ENCODE assay signal across 1 cellular context in genomic region chr22:17086750-17087149, GRCh38.
TF ChIP-seq lines count a peak whose summit lies in the region.

No MANE protein-coding gene starts in this region.

TF ChIP-seq in SK-N-SH, 30 proteins besides CTCF, POLR2A, EP300 and RAD21 (continued from another document):
- TF ChIP-seq ZBTB33 (IDR thresholded peaks at IDR 0.05; ENCODE audit: borderline replicate concordance, low read depth) (no peak), PBX3 (IDR thresholded peaks at IDR 0.05) (no peak), SMC3 (IDR thresholded peaks at IDR 0.05; ENCODE audit: low read depth, low read length) (no peak), POLR2AphosphoS5 (IDR thresholded peaks at IDR 0.05; ENCODE audit: low read depth, low read length) (no peak), FOXM1 (IDR thresholded peaks at IDR 0.05; ENCODE audit: low read depth) (no peak), EZH2phosphoT487 (IDR thresholded peaks at IDR 0.05; ENCODE audit: borderline replicate concordance, low read depth) (no peak), TAF1 (IDR thresholded peaks at IDR 0.05; ENCODE audit: borderline replicate concordance, low read depth, low read length) (no peak), USF1 (IDR thresholded peaks at IDR 0.05; ENCODE audit: borderline replicate concordance, low read depth) (no peak), RXRA (IDR thresholded peaks at IDR 0.05; ENCODE audit: borderline replicate concordance, low read depth) (no peak), FOSL2 (IDR thresholded peaks at IDR 0.05; ENCODE audit: borderline replicate concordance, low read depth) (no peak), NFIC (IDR thresholded peaks at IDR 0.05; ENCODE audit: borderline replicate concordance) (no peak), MXI1 (IDR thresholded peaks at IDR 0.05; ENCODE audit: low read depth, low read length) (no peak), MAX (IDR thresholded peaks at IDR 0.05; ENCODE audit: low read depth) (no peak), REST (IDR thresholded peaks at IDR 0.05; ENCODE audit: low read depth, low read length) (no peak), RCOR1 (IDR thresholded peaks at IDR 0.05; ENCODE audit: low read length) (no peak), IRF3 (IDR thresholded peaks at IDR 0.05; ENCODE audit: low read depth, low read length) (no peak), JUND (IDR thresholded peaks at IDR 0.05) (no peak), RFX5 (IDR thresholded peaks at IDR 0.05; ENCODE audit: low read length) (no peak)
